Comparison of ENCODE assay signal across 26 cellular contexts in the genomic region with DNA sequence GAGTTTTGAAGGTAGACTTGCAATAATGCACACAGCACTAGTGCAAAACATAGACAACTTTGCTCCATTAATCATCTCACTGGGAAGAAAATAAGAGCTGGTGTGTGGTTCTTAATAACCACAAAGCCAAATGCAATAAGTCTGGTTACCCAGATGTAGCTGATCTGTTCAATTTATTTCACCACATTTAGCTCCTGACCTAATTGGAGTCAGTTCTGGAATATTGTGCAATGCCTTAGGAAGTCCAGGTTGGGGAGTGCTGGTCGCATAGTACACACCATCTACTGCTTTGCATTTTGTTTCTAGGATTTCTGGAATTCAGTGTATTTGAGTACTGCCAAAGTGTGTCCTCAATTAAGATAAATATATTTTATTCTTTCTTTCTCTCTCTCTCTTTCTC.
DNase-seq lines count a peak whose midpoint lies in the region; ATAC-seq, FAIRE-seq and TF ChIP-seq lines count a peak whose summit lies in the region.
"Had no signal": no experiment of that assay in that cellular context is flagged by ENCODE, and none has a peak within 500 bp of the region (broad histone marks: within the 10 kb centered on the region; RNA-seq: fewer than 3 reads in every experiment).

No MANE protein-coding gene starts in this region.

- H3K9me3 ChIP-seq in PC-3 (ENCODE audit: low read length) (no peaks in the 10 kb centered on the region), pancreas (no peaks in the 10 kb centered on the region)
- H3K9me3 ChIP-seq: BLaER1, Caco-2 had no signal

- CTCF ChIA-PET in PC-3 (lab: Charles Lee), result no interaction called here

- no peak for TF ChIP-seq CTCF in PC-3 (conservative IDR thresholded peaks at IDR 0.05; ENCODE audit: low read depth, low read length)
- TF ChIP-seq CTCF in pancreas (IDR thresholded peaks at IDR 0.05), result no peak

- DNase-seq in PC-3 (peak; percentile 2), epidermal melanocyte (ENCODE audit: insufficient read length, low spot score) (peak; percentile 36), left cardiac atrium (no peak), pancreas (no peak), NCI-H2029 treated with DMSO at 0.1 percent for 48 hours (lab: John Stamatoyannopoulos, UW) (no peak), middle frontal gyrus (ENCODE audit: extremely low spot score, low spot score) (no peak), DMS79 (lab: John Stamatoyannopoulos, UW) (no peak)
- DNase-seq: ACHN; activated CD4-positive, CD25-positive, alpha-beta regulatory T cell treated with anti-CD3 and anti-CD28 coated beads, Interleukin-2, amount 50 U/mL, for 72 hours; activated naive CD4-positive, alpha-beta T cell treated with anti-CD3 and anti-CD28 coated beads for 36 hours; activated T-cell treated with anti-CD3 and anti-CD28 coated beads, Interleukin-2, amount 50 U/mL, for 4 hours; Caco-2; cortex of kidney; DND-41; endodermal cell; naive B cell; NCI-H1930; NCI-H226; NCI-H748 treated with DMSO at 0.1 percent for 48 hours; substantia nigra had no signal

- H3F3A ChIP-seq in PC-3 (ENCODE audit: low read length, unreplicated experiment), result no peaks in the 10 kb centered on the region

- intact Hi-C loops in PC-3 (cut with micrococcal nuclease), result no loop called here
- intact Hi-C loops in left cardiac atrium (cut with DNase I), result no loop called here
- intact Hi-C loops in pancreas (cut with DNase I), result no loop called here

- H3K9me2 ChIP-seq in PC-3 (replicated peaks; ENCODE audit: low read length), result no peaks in the 10 kb centered on the region

- no peak overlapping the region for H3K9ac ChIP-seq in PC-3 (ENCODE audit: low read length)
- H3K9ac ChIP-seq: BLaER1, KMS-11 had no signal

- WGBS in pancreas, 2 donors, result 24 to 29% methylated on average over 1 of the region's 1 CpG

- H3K27ac ChIP-seq in PC-3 (ENCODE audit: low read length) (no peak overlapping the region), pancreas (no peak overlapping the region)
- H3K27ac ChIP-seq: BLaER1, KMS-11 had no signal

- no peaks in the 10 kb centered on the region for H4K20me1 ChIP-seq in PC-3 (ENCODE audit: low read length)
- H4K20me1 ChIP-seq: BLaER1 had no signal

- H3K4me1 ChIP-seq in PC-3 (ENCODE audit: insufficient read depth, low read length) (no peaks in the 10 kb centered on the region), pancreas (no peaks in the 10 kb centered on the region)
- H3K4me1 ChIP-seq: BLaER1, Caco-2 had no signal

- H3K4me2 ChIP-seq in PC-3 (ENCODE audit: low read length), result no peak overlapping the region
- H3K4me2 ChIP-seq: BLaER1, KMS-11 had no signal

- no peak for FAIRE-seq in pancreas (lab: Jason Lieb, UNC)
- FAIRE-seq: GM12891, keratinocyte, urothelium cell line had no signal

- POLR2A ChIA-PET in PC-3 (lab: Charles Lee; ENCODE audit: unreplicated experiment), result no interaction called here

- H3K27me3 ChIP-seq in PC-3 (ENCODE audit: low read length) (no peaks in the 10 kb centered on the region), pancreas (no peaks in the 10 kb centered on the region)
- H3K27me3 ChIP-seq: BLaER1 had no signal

- no peak for ATAC-seq in PC-3
- peak; percentile 76 to 93 for ATAC-seq in left cardiac atrium
- peak in 3 of 4 donors; percentile 57 to 78 (median 71) for ATAC-seq in pancreas
- no peak for ATAC-seq in GM19397 (IDR thresholded peaks at IDR 0.05; ENCODE audit: unreplicated experiment)
- ATAC-seq: activated T-cell treated with anti-CD3 and anti-CD28 coated beads, Interleukin-2, amount 50 U/mL, for 4 hours had no signal

- H3K36me3 ChIP-seq in PC-3 (ENCODE audit: low read depth, low read length), result no peaks in the 10 kb centered on the region
- no peaks in the 10 kb centered on the region for H3K36me3 ChIP-seq in pancreas
- H3K36me3 ChIP-seq: BLaER1 had no signal

- no peak overlapping the region for H2AFZ ChIP-seq in PC-3 (ENCODE audit: low read length)

- no TSS peak for BruUV-seq in PC-3 (replicated peaks; lab: Mats Ljungman, UMichigan)

- H3K79me2 ChIP-seq in PC-3 (ENCODE audit: low read length), result no peaks in the 10 kb centered on the region

- H3K4me3 ChIP-seq in PC-3 (ENCODE audit: low read length), result no peak overlapping the region
- no peak overlapping the region for H3K4me3 ChIP-seq in pancreas
- H3K4me3 ChIP-seq: BLaER1 had no signal

Comparison
In these comparisons a context has a peak if more than half of its experiments do, and no peak if none do; other contexts are left out.
1. ATAC-seq: peak in left cardiac atrium (2 of 2) and pancreas (3 of 4); none in PC-3 (single experiment) and GM19397 (single experiment).
2. DNase-seq: peak in PC-3 (single experiment) and epidermal melanocyte (single experiment); none in left cardiac atrium (single experiment), pancreas (0 of 6), NCI-H2029 treated with DMSO at 0.1 percent for 48 hours (single experiment), middle frontal gyrus (single experiment) and DMS79 (single experiment).